In the genomic region with DNA sequence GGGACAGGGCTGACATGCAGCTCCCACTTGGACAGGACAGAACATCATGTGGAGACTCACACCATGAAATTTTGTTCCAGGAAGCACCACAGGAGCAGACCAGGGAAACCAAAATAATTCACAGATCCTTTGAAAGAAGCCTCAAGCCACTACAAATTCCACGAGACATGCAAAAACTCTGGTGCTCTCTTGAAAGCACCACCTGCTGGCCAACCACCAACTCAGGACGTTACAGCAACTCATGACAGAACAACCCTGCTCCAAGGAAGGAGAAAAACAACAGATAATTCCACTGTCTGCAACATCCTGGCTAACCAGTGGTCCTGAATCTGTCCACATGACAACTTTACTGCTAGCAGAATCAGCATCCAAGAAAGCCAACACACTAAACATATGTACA, we compare ENCODE assay signal across 19 cellular contexts.
DNase-seq lines count a peak whose midpoint lies in the region; ATAC-seq, FAIRE-seq and TF ChIP-seq lines count a peak whose summit lies in the region.
"Had no signal": no experiment of that assay in that cellular context is flagged by ENCODE, and none has a peak within 500 bp of the region (broad histone marks: within the 10 kb centered on the region; RNA-seq: fewer than 3 reads in every experiment).

No MANE protein-coding gene starts in this region.

- no peak overlapping the region for H2BK5ac ChIP-seq in H1 (ENCODE audit: low read depth, low read length)
- no peak overlapping the region for H2BK5ac ChIP-seq in mesendoderm (ENCODE audit: low read length)

- peaks cover 13% of the 10 kb centered on the region; the same call in 1 of the 2 replicates for H3K9me3 ChIP-seq in Loucy (ENCODE audit: insufficient read depth, low read depth, low read length)
- no peaks in the 10 kb centered on the region; a peak in 1 of 4 replicates for H3K9me3 ChIP-seq in H1 (ENCODE audit: insufficient read depth in 2 of 2, low read depth in 1 of 2, low read length in 1 of 2)
- no peaks in the 10 kb centered on the region for H3K9me3 ChIP-seq in mucosa of descending colon
- H3K9me3 ChIP-seq: SK-N-SH had no signal

- no peak overlapping the region for H3K14ac ChIP-seq in H1 (ENCODE audit: insufficient read length)

- H4K8ac ChIP-seq in H1 (ENCODE audit: extremely low read depth, insufficient read depth, low read length), result no peak overlapping the region
- no peak overlapping the region for H4K8ac ChIP-seq in mesendoderm (ENCODE audit: low read depth, low read length)

- no peak for TF ChIP-seq EP300 in H1 (IDR thresholded peaks at IDR 0.05; ENCODE audit: borderline replicate concordance in 1 of 2, low read depth in 2 of 2, low read length in 2 of 2)

- TF ChIP-seq POLR2A in H1 (IDR thresholded peaks at IDR 0.05; ENCODE audit: control extremely low read depth in 1 of 2, low read depth in 2 of 2, low read length in 2 of 2), result no peak

- no peak overlapping the region for H3K4me2 ChIP-seq in Loucy (ENCODE audit: low read depth, low read length, poor library complexity, severe bottlenecking)
- H3K4me2 ChIP-seq in H1 (ENCODE audit: insufficient read depth in 1 of 2, low read depth in 2 of 2, low read length in 2 of 2), result no peak overlapping the region
- no peak overlapping the region for H3K4me2 ChIP-seq in mesendoderm (ENCODE audit: low read length)
- H3K4me2 ChIP-seq: SK-N-SH had no signal

- H2BK12ac ChIP-seq in H1 (ENCODE audit: low read depth, low read length), result no peak overlapping the region

- H4K20me1 ChIP-seq in Loucy (ENCODE audit: insufficient read depth, low read length, poor library complexity, severe bottlenecking) (no peaks in the 10 kb centered on the region), H1 (replicated peaks in 1 of 2; ENCODE audit: control insufficient read depth in 1 of 2, insufficient read depth in 2 of 2, low read length in 2 of 2) (no peaks in the 10 kb centered on the region)

- H3K23ac ChIP-seq in H1 (ENCODE audit: insufficient read length) (no peak overlapping the region), mesendoderm (ENCODE audit: low read length) (no peak overlapping the region)

- H3K4me3 ChIP-seq in Loucy (ENCODE audit: low read length, poor library complexity, severe bottlenecking) (no peak overlapping the region), H1 (ENCODE audit: extremely low read depth in 1 of 4, insufficient read depth in 2 of 4, low read depth in 3 of 4, low read length in 4 of 4) (no peak overlapping the region), mesendoderm (ENCODE audit: low read length) (no peak overlapping the region), mucosa of descending colon (no peak overlapping the region)
- H3K4me3 ChIP-seq: GM12878 had no signal

- H3K56ac ChIP-seq in H1 (replicated peaks; ENCODE audit: insufficient read length, low read depth, low read length) (no peak overlapping the region), mesendoderm (ENCODE audit: low read length) (no peak overlapping the region)

- H4K91ac ChIP-seq in H1 (replicated peaks; ENCODE audit: insufficient read length, low read length), result no peak overlapping the region

- H3K27ac ChIP-seq in H1 (ENCODE audit: low read depth, low read length), result no peak overlapping the region
- no peak overlapping the region for H3K27ac ChIP-seq in mesendoderm (ENCODE audit: low read depth, low read length)

- H2AK5ac ChIP-seq in H1 (ENCODE audit: low read depth, low read length), result no peak overlapping the region
- no peak overlapping the region for H2AK5ac ChIP-seq in mesendoderm (ENCODE audit: low read length)

- no peak overlapping the region for H2BK20ac ChIP-seq in H1 (ENCODE audit: low read length)

- no peak overlapping the region for H2BK120ac ChIP-seq in H1 (replicated peaks; ENCODE audit: low read depth, low read length)
- H2BK120ac ChIP-seq in mesendoderm (ENCODE audit: low read depth, low read length), result no peak overlapping the region

- intact Hi-C loops in mucosa of descending colon (cut with DNase I, micrococcal nuclease), result no loop called here

- POLR2A ChIA-PET in H1 (lab: Charles Lee; ENCODE audit: partially characterized antibody), result no interaction called here

- no peak for ATAC-seq in mucosa of descending colon
- ATAC-seq: GM12878 had no signal

- H3K18ac ChIP-seq in H1 (ENCODE audit: extremely low read depth, low read length) (no peak overlapping the region), mesendoderm (ENCODE audit: low read length) (no peak overlapping the region)

- H3K4me1 ChIP-seq in Loucy (ENCODE audit: insufficient read depth, low read length, poor library complexity, severe bottlenecking), result no peaks in the 10 kb centered on the region
- H3K4me1 ChIP-seq in H1 (replicated peaks in 1 of 4; ENCODE audit: control insufficient read depth in 3 of 4, insufficient read depth in 4 of 4, low read length in 3 of 4), result no peaks in the 10 kb centered on the region
- H3K4me1 ChIP-seq in mesendoderm (ENCODE audit: control insufficient read depth, low read depth, low read length), result no peaks in the 10 kb centered on the region
- H3K4me1 ChIP-seq in mucosa of descending colon (ENCODE audit: low read depth), result no peaks in the 10 kb centered on the region

- H4K5ac ChIP-seq in H1 (ENCODE audit: insufficient read length, low read depth, low read length), result no peak overlapping the region
- no peak overlapping the region for H4K5ac ChIP-seq in mesendoderm (ENCODE audit: low read length)

- peak; percentile 39 for TF ChIP-seq CTCF in Loucy (conservative IDR thresholded peaks at IDR 0.05; ENCODE audit: low read length)
- TF ChIP-seq CTCF in H1 (IDR thresholded peaks at IDR 0.05; ENCODE audit: control extremely low read depth in 1 of 3, insufficient read depth in 1 of 3, low read depth in 1 of 3, low read length in 3 of 3), result peak in 2 of 3 experiments; percentile 9 to 40; a peak in 3 of 4 replicates
- no peak for TF ChIP-seq CTCF in mucosa of descending colon (IDR thresholded peaks at IDR 0.05)

- no peak overlapping the region for H3K4ac ChIP-seq in H1 (replicated peaks; ENCODE audit: insufficient read length, low read depth, low read length)
- no peak overlapping the region for H3K4ac ChIP-seq in mesendoderm (ENCODE audit: low read depth, low read length)

- H2AFZ ChIP-seq in Loucy (ENCODE audit: low read length) (no peak overlapping the region), H1 (ENCODE audit: low read length) (no peak overlapping the region)

- FAIRE-seq in H1 (lab: Jason Lieb, UNC), result no peak
- FAIRE-seq: GM12878, GM19239 had no signal

- peak; percentile 10 to 32; a peak in 2 of 4 replicates for TF ChIP-seq RAD21 in H1 (IDR thresholded peaks at IDR 0.05 in 1 of 2, conservative IDR thresholded peaks at IDR 0.05 in 1 of 2; ENCODE audit: low read depth in 2 of 2, low read length in 2 of 2)

- no peaks in the 10 kb centered on the region for H3K9me2 ChIP-seq in Loucy (replicated peaks; ENCODE audit: low read depth, low read length)
- H3K9me2 ChIP-seq: SK-N-SH had no signal

- H2BK15ac ChIP-seq in H1 (ENCODE audit: low read length), result no peak overlapping the region
- no peak overlapping the region for H2BK15ac ChIP-seq in mesendoderm (replicated peaks; ENCODE audit: low read depth)

- DNase-seq in ELF-1 (ENCODE audit: low read depth, low spot score), result peak; percentile 15
- DNase-seq in H1 (ENCODE audit: low read depth in 1 of 2, low spot score in 2 of 2), result no peak
- peak; percentile 29 for DNase-seq in mesendoderm
- DNase-seq in mucosa of descending colon, result no peak
- DNase-seq in NAMALWA (ENCODE audit: low spot score), result no peak
- DNase-seq in AG08396 (ENCODE audit: low spot score), result no peak
- DNase-seq: KG1, NCI-H1048, NCI-H1436 treated with DMSO at 0.1 percent for 48 hours, NCI-H2029 treated with DMSO at 0.1 percent for 48 hours, NCI-H2171 treated with DMSO at 0.1 percent for 48 hours, NCI-H446 treated with DMSO at 0.1 percent for 48 hours, NCI-H69, OCI-M1, SHP77, SK-N-SH had no signal

- H3K79me1 ChIP-seq in H1 (ENCODE audit: low read depth, low read length), result no peaks in the 10 kb centered on the region
- H3K79me1 ChIP-seq in mesendoderm (ENCODE audit: low read length), result no peaks in the 10 kb centered on the region

- H3K23me2 ChIP-seq in H1 (ENCODE audit: low read depth, low read length), result no peaks in the 10 kb centered on the region

- H3K36me3 ChIP-seq in Loucy (ENCODE audit: insufficient read depth, low read length), result no peaks in the 10 kb centered on the region
- no peaks in the 10 kb centered on the region for H3K36me3 ChIP-seq in H1 (ENCODE audit: control insufficient read depth in 2 of 4, insufficient read depth in 4 of 4, low read length in 3 of 4)
- no peaks in the 10 kb centered on the region for H3K36me3 ChIP-seq in mesendoderm (ENCODE audit: control insufficient read depth, insufficient read depth, low read length)
- no peaks in the 10 kb centered on the region for H3K36me3 ChIP-seq in mucosa of descending colon (ENCODE audit: low read depth)

- H3K27me3 ChIP-seq in Loucy (ENCODE audit: insufficient read depth, low read length, poor library complexity, severe bottlenecking), result no peaks in the 10 kb centered on the region
- no peaks in the 10 kb centered on the region for H3K27me3 ChIP-seq in H1 (replicated peaks in 1 of 4; ENCODE audit: control insufficient read depth in 3 of 4, extremely low read depth in 1 of 4, insufficient read depth in 3 of 4, low read length in 3 of 4)
- H3K27me3 ChIP-seq in mesendoderm (ENCODE audit: insufficient read depth, low read length, poor library complexity), result no peaks in the 10 kb centered on the region

- H3K79me2 ChIP-seq in Loucy (ENCODE audit: insufficient read depth, low read length), result no peaks in the 10 kb centered on the region
- no peaks in the 10 kb centered on the region for H3K79me2 ChIP-seq in H1 (ENCODE audit: control insufficient read depth in 1 of 2, insufficient read depth in 2 of 2, low read length in 2 of 2)
- H3K79me2 ChIP-seq in mesendoderm (ENCODE audit: control insufficient read depth, insufficient read depth, low read length), result no peaks in the 10 kb centered on the region

- CTCF ChIA-PET in H1 (lab: Charles Lee; ENCODE audit: partially characterized antibody), result interaction anchor here (0.6 kb wide), 1 partner anchor 216 kb away, joined by 3 read pairs; no protein-coding TSS in a partner anchor

- H3F3A ChIP-seq in Loucy (ENCODE audit: low read depth), result no peaks in the 10 kb centered on the region

- 85% methylated on average over 2 of the region's 2 CpGs; no CpG with 5 or more reads in 1 of the 2 experiments for WGBS in H1 (ENCODE audit: extremely low coverage in 1 of 2, insufficient coverage in 1 of 2, insufficient read length in 1 of 2, insufficient replicate concordance in 2 of 2, low coverage in 1 of 2, low lambda C conversion rate in 2 of 2, missing lambda C conversion rate in 1 of 2), 2 experiments
- WGBS in mesendoderm (ENCODE audit: extremely low coverage, insufficient coverage, low lambda C conversion rate), result no CpG with 5 or more reads among the region's 2 CpGs

- H3K9ac ChIP-seq in Loucy (ENCODE audit: low read depth, low read length, poor library complexity, severe bottlenecking) (no peak overlapping the region), H1 (replicated peaks in 1 of 4; ENCODE audit: extremely low read depth in 1 of 4, low read depth in 3 of 4, low read length in 3 of 4) (no peak overlapping the region), mesendoderm (ENCODE audit: low read length) (no peak overlapping the region)
- H3K9ac ChIP-seq: SK-N-SH had no signal

TF ChIP-seq in H1, 55 proteins besides CTCF, POLR2A, EP300 and RAD21 (continues in another document):
- TF ChIP-seq CHD2 (IDR thresholded peaks at IDR 0.05; ENCODE audit: low read length) (no peak), SIRT6 (IDR thresholded peaks at IDR 0.05; ENCODE audit: low read length) (no peak), HDAC2 (IDR thresholded peaks at IDR 0.05; ENCODE audit: borderline replicate concordance in 1 of 2, low read depth in 2 of 2, low read length in 2 of 2) (no peak)

Comparison
In these comparisons a context has a peak if more than half of its experiments do, and no peak if none do; other contexts are left out.
1. DNase-seq: peak in ELF-1 (single experiment) and mesendoderm (single experiment); none in H1 (0 of 2), mucosa of descending colon (0 of 3), NAMALWA (single experiment) and AG08396 (single experiment).